8 cellular contexts compared by ENCODE assay signal in the genomic region with DNA sequence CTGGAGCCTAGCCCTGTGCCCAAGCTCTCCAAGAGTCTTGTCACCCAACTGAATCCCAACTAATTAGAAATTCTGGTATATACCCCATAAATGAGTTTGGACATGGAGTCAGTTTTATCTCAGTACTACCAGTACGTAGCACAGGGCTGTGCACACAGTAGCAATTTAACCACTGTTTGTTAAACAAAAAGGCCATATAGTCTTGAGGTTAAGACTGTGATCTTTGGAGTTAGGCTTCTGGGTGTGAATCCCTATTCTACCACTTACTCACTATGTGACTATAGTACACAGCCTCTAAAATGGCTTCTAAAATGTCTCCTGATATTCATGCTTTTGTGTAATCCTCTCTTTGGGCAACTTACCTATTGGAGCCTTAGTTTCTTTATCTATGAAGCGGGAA. TPM values are rescaled to one million over a fixed set of nuclear protein-coding genes. Genes with fewer than 3 reads are reported as not detected.
"Had no signal": no experiment of that assay in that cellular context is flagged by ENCODE, and none has a peak within 500 bp of the region (broad histone marks: within the 10 kb centered on the region; RNA-seq: fewer than 3 reads in every experiment).

No MANE protein-coding gene starts in this region.

- H3K4me3 ChIP-seq: K562 had no signal

- H3K4me3 Mint-ChIP-seq: IgD-negative memory B cell had no signal

- ATAC-seq: HepG2, K562 had no signal

- H3K27ac Mint-ChIP-seq: IgD-negative memory B cell had no signal

- H3K4me2 ChIP-seq: KMS-11 had no signal

- H3K9ac ChIP-seq: KMS-11 had no signal

- DNase-seq: KBM-7, KG1 had no signal

- H3K4me1 Mint-ChIP-seq: IgD-negative memory B cell had no signal

- H3K27me3 Mint-ChIP-seq: IgD-negative memory B cell had no signal

- FAIRE-seq: HepG2, HTR-8/SVneo, K562 had no signal

- H3K27ac ChIP-seq: HL-60, KMS-11 had no signal

RNA-seq across cellular contexts. Expression of gene RAB3B, which starts 48.2 kb away (rescaled TPM):
- polyA plus RNA-seq: IgD-negative memory B cell had no signal
